Comparison of ENCODE assay signal across 9 cellular contexts in genomic region chr2:216500572-216500971, GRCh38. TPM values are rescaled to one million over a fixed set of nuclear protein-coding genes. Genes with fewer than 3 reads are reported as not detected.
DNase-seq lines count a peak whose midpoint lies in the region; ATAC-seq and TF ChIP-seq lines count a peak whose summit lies in the region.
"Had no signal": no experiment of that assay in that cellular context is flagged by ENCODE, and none has a peak within 500 bp of the region (broad histone marks: within the 10 kb centered on the region; RNA-seq: fewer than 3 reads in every experiment).

No MANE protein-coding gene starts in this region.

- H3K27me3 ChIP-seq in GM23338 (ENCODE audit: insufficient read depth) = no peaks in the 10 kb centered on the region
- no peaks in the 10 kb centered on the region for H3K27me3 ChIP-seq in SJSA1 (replicated peaks)

- H3K9me2 ChIP-seq in GM23338 (ENCODE audit: insufficient read depth) = no peaks in the 10 kb centered on the region

- peaks cover 14% of the 10 kb centered on the region for H3K27me3 Mint-ChIP-seq in GM23338 (ENCODE audit: insufficient read depth, low read depth, poor library complexity)
- no peaks in the 10 kb centered on the region for H3K27me3 Mint-ChIP-seq in progenitor cell of endocrine pancreas

- peak overlapping the region; percentile 91 for H3K4me2 ChIP-seq in GM23338

- H3K27ac ChIP-seq in GM23338 (ENCODE audit: low read depth) (peak overlapping the region; percentile 94), SJSA1 (no peak overlapping the region), epithelial cell of prostate (peak overlapping the region; percentile 82)

- no peak overlapping the region for H2AFZ ChIP-seq in GM23338

- peaks cover 39% of the 10 kb centered on the region for H3K4me1 Mint-ChIP-seq in GM23338
- peaks cover 39% of the 10 kb centered on the region for H3K4me1 Mint-ChIP-seq in progenitor cell of endocrine pancreas (ENCODE audit: low read depth)

- peaks cover 47% of the 10 kb centered on the region for H3K79me2 ChIP-seq in GM23338 (replicated peaks; ENCODE audit: insufficient read depth)

- H4K20me1 ChIP-seq in GM23338 (replicated peaks; ENCODE audit: insufficient read depth) = peaks cover 36% of the 10 kb centered on the region

- H3K36me3 ChIP-seq in GM23338 (ENCODE audit: insufficient read depth) = peaks cover 61% of the 10 kb centered on the region
- H3K36me3 ChIP-seq in SJSA1 = peaks cover 68% of the 10 kb centered on the region

- no peaks in the 10 kb centered on the region for H3K9me3 ChIP-seq in SJSA1 (replicated peaks)

- peaks cover 70% of the 10 kb centered on the region for H3K36me3 Mint-ChIP-seq in GM23338 (ENCODE audit: low read depth)
- peaks cover 46% of the 10 kb centered on the region for H3K36me3 Mint-ChIP-seq in progenitor cell of endocrine pancreas (ENCODE audit: insufficient read depth)

- peak overlapping the region; percentile 99 for H3K4me3 Mint-ChIP-seq in GM23338
- H3K4me3 Mint-ChIP-seq in progenitor cell of endocrine pancreas (ENCODE audit: low read depth) = peak overlapping the region; percentile 98

- H3K9me3 Mint-ChIP-seq in GM23338 (no peaks in the 10 kb centered on the region), progenitor cell of endocrine pancreas (ENCODE audit: low read depth) (no peaks in the 10 kb centered on the region)

- H3K4me1 ChIP-seq in GM23338 (ENCODE audit: insufficient read depth) (peaks cover 35% of the 10 kb centered on the region), SJSA1 (replicated peaks) (peaks cover 47% of the 10 kb centered on the region)

- TF ChIP-seq CTCF in GM23338 (conservative IDR thresholded peaks at IDR 0.05; ENCODE audit: low read depth in 2 of 2) (no peak), progenitor cell of endocrine pancreas (IDR thresholded peaks at IDR 0.05; ENCODE audit: unreplicated experiment) (no peak)

- no peak for ATAC-seq in GM23338
- no peak for ATAC-seq in GM21367 (IDR thresholded peaks at IDR 0.05; ENCODE audit: unreplicated experiment)
- no peak for ATAC-seq in GM21737 (IDR thresholded peaks at IDR 0.05; ENCODE audit: unreplicated experiment)

- H3K27ac Mint-ChIP-seq in GM23338 (peak overlapping the region; percentile 99), progenitor cell of endocrine pancreas (peak overlapping the region; percentile 98)

- DNase-seq in GM23338 (ENCODE audit: low spot score) (no peak), SJSA1 (ENCODE audit: low read depth in 1 of 2, low spot score in 2 of 2) (no peak), epithelial cell of prostate (ENCODE audit: low read depth, low spot score) (no peak), progenitor cell of endocrine pancreas (ENCODE audit: low spot score, unreplicated experiment) (no peak), occipital lobe (lab: John Stamatoyannopoulos, UW) (no peak)
- DNase-seq: hippocampal formation, NCI-H2107 had no signal

- H3K4me3 ChIP-seq in GM23338 (peak overlapping the region; percentile 94), SJSA1 (peak overlapping the region; percentile 62)

- peaks cover 62% of the 10 kb centered on the region for H3F3A ChIP-seq in GM23338 (replicated peaks; ENCODE audit: low read depth)

TF ChIP-seq in GM23338, 12 proteins besides CTCF, POLR2A, EP300 and RAD21 (continues in another document):
- TF ChIP-seq STAT1 (IDR thresholded peaks at IDR 0.05; ENCODE audit: unreplicated experiment) (no peak), ZNF462 (CRISPR knock-in tag; IDR thresholded peaks at IDR 0.05) (no peak), ZNF331 (CRISPR knock-in tag; IDR thresholded peaks at IDR 0.05; ENCODE audit: low read depth) (no peak), JUNB (IDR thresholded peaks at IDR 0.05; ENCODE audit: unreplicated experiment) (no peak), POLR2AphosphoS5 (IDR thresholded peaks at IDR 0.05; ENCODE audit: low read depth) (no peak), ZNF114 (CRISPR knock-in tag; IDR thresholded peaks at IDR 0.05) (no peak), EZH2 (IDR thresholded peaks at IDR 0.05; ENCODE audit: low read depth, unreplicated experiment) (no peak), NANOG (IDR thresholded peaks at IDR 0.05; ENCODE audit: borderline replicate concordance) (no peak), EZH2phosphoT487 (IDR thresholded peaks at IDR 0.05; ENCODE audit: unreplicated experiment) (no peak)

RNA-seq across cellular contexts. Expression of gene RPL37A, which starts 1.9 kb away (rescaled TPM):
- 879 and 1,118 TPM in 2 replicates for total RNA-seq in GM23338 (2014; rRNA removed; shearing (Covaris generic))
- 5,036 and 5,564 TPM in 2 replicates for polyA plus RNA-seq in GM23338 (2016; fragmentation: Nextera tagmentation; extraction: Ambion mirVana)
- 1,252 and 2,448 TPM in 2 replicates for total RNA-seq in SJSA1 (2014; rRNA removed; shearing (Covaris generic))
- 2,606 and 2,721 TPM in 2 replicates for total RNA-seq in progenitor cell of endocrine pancreas
- total RNA-seq in occipital lobe = 3,318 TPM
